In genomic region chr19:54221947-54222346, GRCh38 we compare ENCODE assay signal across 5 cellular contexts. TPM values are rescaled to one million over a fixed set of nuclear protein-coding genes. Genes with fewer than 3 reads are reported as not detected.
"Had no signal": no experiment of that assay in that cellular context is flagged by ENCODE, and none has a peak within 500 bp of the region (broad histone marks: within the 10 kb centered on the region; RNA-seq: fewer than 3 reads in every experiment).

No MANE protein-coding gene starts in this region.

RNA-seq across cellular contexts. Expression of gene LILRB3, which starts 0.9 kb away (rescaled TPM):
- total RNA-seq: HT-29, LHCN-M2, MCF 10A, OCI-LY7, PC-3 had no signal

RNA-seq across cellular contexts. Expression of gene LILRA6, which starts 20.6 kb away (rescaled TPM):
- total RNA-seq: HT-29, LHCN-M2, MCF 10A, OCI-LY7, PC-3 had no signal
